In genomic region chr13:112702983-112703379, GRCh38 we compare ENCODE assay signal across 18 cellular contexts. TPM values are rescaled to one million over a fixed set of nuclear protein-coding genes. Genes with fewer than 3 reads are reported as not detected.
DNase-seq lines count a peak whose midpoint lies in the region; ATAC-seq and TF ChIP-seq lines count a peak whose summit lies in the region.
"Had no signal": no experiment of that assay in that cellular context is flagged by ENCODE, and none has a peak within 500 bp of the region (broad histone marks: within the 10 kb centered on the region; RNA-seq: fewer than 3 reads in every experiment).

No MANE protein-coding gene starts in this region.

- H3K27me3 Mint-ChIP-seq in WTC11 (ENCODE audit: low read depth): no peaks in the 10 kb centered on the region
- H3K27me3 Mint-ChIP-seq: activated CD8-positive, alpha-beta T cell treated with anti-CD3 and anti-CD28 coated beads for 36 hours had no signal

- ATAC-seq in WTC11 (peak; percentile 27; the same call in 1 of the 2 replicates), right cardiac atrium (no peak), HG03432 (IDR thresholded peaks at IDR 0.05; ENCODE audit: unreplicated experiment) (no peak), GM21723 (IDR thresholded peaks at IDR 0.05; ENCODE audit: unreplicated experiment) (no peak)
- ATAC-seq: activated CD8-positive, alpha-beta T cell treated with anti-CD3 and anti-CD28 coated beads for 36 hours; HCT116 had no signal

- peak; percentile 61 for DNase-seq in H7
- peak; percentile 77 for DNase-seq in MV-4-11 (lab: John Stamatoyannopoulos, UW)
- DNase-seq in WTC11 (ENCODE audit: low spot score): peak; percentile 9
- no peak for DNase-seq in right cardiac atrium
- DNase-seq in GM10266 (ENCODE audit: extremely low spot score): no peak
- DNase-seq: activated CD8-positive, alpha-beta T cell treated with anti-CD3 and anti-CD28 coated beads for 36 hours; activated T-cell treated with anti-CD3 and anti-CD28 coated beads, Interleukin-2, amount 50 U/mL, for 48 hours; esophagus squamous epithelium; NCI-H1092; occipital lobe; stimulated activated CD4-positive, alpha-beta T cell treated with anti-CD3 and anti-CD28 coated beads, Interleukin-4, amount 100 ng/mL, for 24 hours; stimulated activated CD8-positive, alpha-beta memory T cell treated with anti-CD3 and anti-CD28 coated beads, Interleukin-4, amount 100 ng/mL, for 48 hours had no signal

- H3K4me1 ChIP-seq in neutrophil (ENCODE audit: control insufficient read depth in 1 of 2, insufficient read depth in 1 of 2, low read depth in 1 of 2, low read length in 1 of 2): peaks cover 25 to 28% of the 10 kb centered on the region in 2 experiments
- peaks cover 5% of the 10 kb centered on the region for H3K4me1 ChIP-seq in right cardiac atrium (ENCODE audit: control insufficient read depth, insufficient read depth, low read length)

- no peaks in the 10 kb centered on the region for H3K36me3 ChIP-seq in H7 (replicated peaks; ENCODE audit: control insufficient read depth, insufficient read depth, low read length)
- H3K36me3 ChIP-seq in neutrophil: peaks cover 22% of the 10 kb centered on the region
- H3K36me3 ChIP-seq: esophagus squamous epithelium, suprapubic skin had no signal

- H3K9me3 ChIP-seq in neutrophil (no peaks in the 10 kb centered on the region), right cardiac atrium (ENCODE audit: control insufficient read depth, low read length) (no peaks in the 10 kb centered on the region)
- H3K9me3 ChIP-seq: esophagus squamous epithelium, suprapubic skin had no signal

- no peaks in the 10 kb centered on the region for H3K27me3 ChIP-seq in H7 (ENCODE audit: control insufficient read depth, insufficient read depth, low read length)
- no peaks in the 10 kb centered on the region for H3K27me3 ChIP-seq in neutrophil
- H3K27me3 ChIP-seq in right cardiac atrium (ENCODE audit: control insufficient read depth, insufficient read depth): no peaks in the 10 kb centered on the region
- H3K27me3 ChIP-seq: dorsolateral prefrontal cortex, esophagus squamous epithelium, suprapubic skin had no signal

- peak overlapping the region; percentile 97 for H3K27ac Mint-ChIP-seq in WTC11
- H3K27ac Mint-ChIP-seq: activated CD8-positive, alpha-beta T cell treated with anti-CD3 and anti-CD28 coated beads for 36 hours had no signal

- POLR2A ChIA-PET in WTC11 (lab: Charles Lee): no interaction called here

- H3K27ac ChIP-seq in neutrophil (peak overlapping the region; percentile 54), right cardiac atrium (ENCODE audit: low read length) (no peak overlapping the region)
- H3K27ac ChIP-seq: esophagus squamous epithelium had no signal

- H3K4me1 Mint-ChIP-seq in WTC11: peaks cover 87% of the 10 kb centered on the region

- 84% methylated on average over 6 of the region's 6 CpGs for whole genome bisulfite sequencing in right cardiac atrium

- CTCF ChIA-PET in WTC11 (lab: Charles Lee): interaction anchor here (0.7 to 1.0 kb wide), 2 partner anchors 9 kb away, joined by 3 to 5 read pairs; no protein-coding TSS in a partner anchor

- no peaks in the 10 kb centered on the region for H3K9me3 Mint-ChIP-seq in WTC11
- H3K9me3 Mint-ChIP-seq: activated CD8-positive, alpha-beta T cell treated with anti-CD3 and anti-CD28 coated beads for 36 hours had no signal

- no peak overlapping the region for H3K4me3 Mint-ChIP-seq in WTC11
- H3K4me3 Mint-ChIP-seq: activated CD8-positive, alpha-beta T cell treated with anti-CD3 and anti-CD28 coated beads for 36 hours had no signal

- no peak for TF ChIP-seq CTCF in WTC11 (IDR thresholded peaks at IDR 0.05)
- TF ChIP-seq CTCF in neutrophil (IDR thresholded peaks at IDR 0.05): no peak
- no peak for TF ChIP-seq CTCF in GM10266 (IDR thresholded peaks at IDR 0.05; ENCODE audit: control insufficient read depth, insufficient read depth, low read depth, missing control alignments)

- no peak overlapping the region for H3K4me3 ChIP-seq in H7 (ENCODE audit: insufficient read depth, low read depth, low read length)
- no peak overlapping the region for H3K4me3 ChIP-seq in neutrophil (ENCODE audit: low read depth in 1 of 2, low read length in 1 of 2)
- H3K4me3 ChIP-seq in right cardiac atrium (ENCODE audit: low read length): no peak overlapping the region
- H3K4me3 ChIP-seq: dorsolateral prefrontal cortex, esophagus squamous epithelium, suprapubic skin had no signal

- H3K36me3 Mint-ChIP-seq in WTC11: peaks cover 8% of the 10 kb centered on the region; the same call in 1 of the 2 replicates

- intact Hi-C loops in right cardiac atrium (cut with DNase I): no loop called here

TF ChIP-seq in WTC11, 78 proteins besides CTCF, POLR2A, EP300 and RAD21:
- TF ChIP-seq RORB (CRISPR knock-in tag; IDR thresholded peaks at IDR 0.05): no peak
- TF ChIP-seq MXD4 (CRISPR knock-in tag; IDR thresholded peaks at IDR 0.05; ENCODE audit: borderline replicate concordance): no peak
- no peak for TF ChIP-seq GRHL2 (CRISPR knock-in tag; IDR thresholded peaks at IDR 0.05; ENCODE audit: insufficient replicate concordance, severe bottlenecking)
- no peak for TF ChIP-seq ZNF512 (CRISPR knock-in tag; IDR thresholded peaks at IDR 0.05; ENCODE audit: borderline replicate concordance)
- TF ChIP-seq EMX1 (CRISPR knock-in tag; IDR thresholded peaks at IDR 0.05): no peak
- no peak for TF ChIP-seq SMAD3 (CRISPR knock-in tag; IDR thresholded peaks at IDR 0.05; ENCODE audit: borderline replicate concordance)
- no peak for TF ChIP-seq JAZF1 (CRISPR knock-in tag; IDR thresholded peaks at IDR 0.05)
TF ChIP-seq in WTC11: peak in this region for 0.

RNA-seq across cellular contexts. Expression of gene ATP11A, which starts 13.1 kb away (rescaled TPM):
- 9.9 and 14.7 TPM in 2 replicates for total RNA-seq in H7 (2014; rRNA removed; shearing (Covaris generic))
- total RNA-seq in WTC11 (2021) (100 to 133 TPM (median 126 TPM) in 3 replicates), right cardiac atrium (100 to 1,000 TPM in 1 of 4 donors, 10 to 100 TPM in 3; 53.7 to 100 (median 87.8) TPM)
- 19.5 TPM for polyA plus RNA-seq in right cardiac atrium

Comparison
In these comparisons a context has a peak if more than half of its experiments do, and no peak if none do; other contexts are left out.
1. DNase-seq: peak in H7 (single experiment), MV-4-11 (single experiment) and WTC11 (single experiment); none in right cardiac atrium (0 of 3) and GM10266 (single experiment).